Comparison of ENCODE assay signal across 29 cellular contexts in the genomic region with DNA sequence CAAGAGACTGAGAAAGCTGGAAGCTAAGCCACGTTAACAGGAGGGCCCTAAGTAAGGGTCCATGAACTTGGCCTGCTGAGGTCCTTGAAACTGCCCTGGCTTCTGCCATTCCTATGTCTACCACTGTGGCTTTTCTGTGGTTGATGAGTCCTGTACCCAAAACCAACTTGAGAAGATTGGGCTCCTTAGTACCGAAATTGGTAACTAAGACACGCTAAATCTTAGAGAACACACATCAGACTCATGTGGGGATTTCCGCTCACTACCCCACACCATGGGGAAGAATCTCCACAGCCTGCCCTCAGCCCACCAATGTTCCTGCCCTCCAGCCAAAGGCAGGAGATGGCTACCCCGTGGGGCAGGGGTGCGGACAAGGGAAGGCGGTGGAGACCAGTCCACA.
DNase-seq lines count a peak whose midpoint lies in the region; ATAC-seq and TF ChIP-seq lines count a peak whose summit lies in the region.
"Had no signal": no experiment of that assay in that cellular context is flagged by ENCODE, and none has a peak within 500 bp of the region (broad histone marks: within the 10 kb centered on the region; RNA-seq: fewer than 3 reads in every experiment).

No MANE protein-coding gene starts in this region.

- no peaks in the 10 kb centered on the region for H3K79me2 ChIP-seq in GM23338 (replicated peaks; ENCODE audit: insufficient read depth)

- no peak for DNase-seq in activated T-cell treated with anti-CD3 and anti-CD28 coated beads, Interleukin-2, amount 50 U/mL, for 72 hours
- DNase-seq in activated T-cell treated with anti-CD3 and anti-CD28 coated beads for 4 hours (no peak), GM23338 (ENCODE audit: low spot score) (no peak), endodermal cell (no peak), superior temporal gyrus (ENCODE audit: extremely low spot score) (no peak), NCI-H1694 treated with DMSO at 0.1 percent for 48 hours (lab: John Stamatoyannopoulos, UW) (no peak)
- no peak for DNase-seq in stimulated activated effector memory CD8-positive, alpha-beta T cell treated with anti-CD3 and anti-CD28 coated beads, Interleukin-12 subunit alpha, Interleukin-12 subunit beta, amount 100 ng/mL, for 72 hours (ENCODE audit: low spot score in 2 of 2)
- DNase-seq: 8988T; ACHN; BE2C; CD8-positive, alpha-beta memory T cell; DMS 273 treated with DMSO at 0.1 percent for 48 hours; DMS79; EL; GDM1; HCEC 1CT; Karpas-422; NCI-H1092; NCI-H1417 treated with DMSO at 0.1 percent for 48 hours; NCI-H187; NCI-H2081 treated with DMSO at 0.1 percent for 48 hours; NCI-H2171; NCI-H226; NCI-H510A; NCI-H69; SHP77 had no signal

- no peak overlapping the region for H3K4me2 ChIP-seq in GM23338

- peaks cover 30% of the 10 kb centered on the region for H3K27me3 Mint-ChIP-seq in activated T-cell treated with anti-CD3 and anti-CD28 coated beads, Interleukin-2, amount 50 U/mL, for 72 hours (ENCODE audit: low read depth)
- H3K27me3 Mint-ChIP-seq in GM23338 (ENCODE audit: insufficient read depth, low read depth, poor library complexity), result no peaks in the 10 kb centered on the region
- H3K27me3 Mint-ChIP-seq in endodermal cell (ENCODE audit: insufficient read depth), result peaks cover 21% of the 10 kb centered on the region

- no peak overlapping the region for H3K4me3 ChIP-seq in GM23338
- H3K4me3 ChIP-seq in endodermal cell (ENCODE audit: low read length), result no peak overlapping the region

- WGBS in endodermal cell (ENCODE audit: insufficient coverage in 1 of 2, insufficient read length in 1 of 2), 2 experiments, result 92 to 94% methylated on average over 2 to 7 of the region's 7 CpGs

- no peaks in the 10 kb centered on the region for H3K9me3 ChIP-seq in endodermal cell (ENCODE audit: control insufficient read depth, low read length)
- H3K9me3 ChIP-seq: BE2C had no signal

- H3K4me3 Mint-ChIP-seq in activated T-cell treated with anti-CD3 and anti-CD28 coated beads, Interleukin-2, amount 50 U/mL, for 72 hours, result no peak overlapping the region
- H3K4me3 Mint-ChIP-seq in GM23338, result no peak overlapping the region
- no peak overlapping the region for H3K4me3 Mint-ChIP-seq in endodermal cell
- no peak overlapping the region for H3K4me3 Mint-ChIP-seq in stimulated activated effector memory CD8-positive, alpha-beta T cell treated with anti-CD3 and anti-CD28 coated beads, Interleukin-12 subunit alpha, Interleukin-12 subunit beta, amount 100 ng/mL, for 72 hours
- H3K4me3 Mint-ChIP-seq: CD14-positive monocyte; CD8-positive, alpha-beta memory T cell had no signal

- no peaks in the 10 kb centered on the region for H4K20me1 ChIP-seq in GM23338 (replicated peaks; ENCODE audit: insufficient read depth)

- H3K4me1 Mint-ChIP-seq in activated T-cell treated with anti-CD3 and anti-CD28 coated beads, Interleukin-2, amount 50 U/mL, for 72 hours (ENCODE audit: low read depth), result peaks cover 8% of the 10 kb centered on the region
- H3K4me1 Mint-ChIP-seq in GM23338 (peaks cover 6% of the 10 kb centered on the region; the same call in 1 of the 3 replicates), endodermal cell (peaks cover 19% of the 10 kb centered on the region)
- H3K4me1 Mint-ChIP-seq in stimulated activated effector memory CD8-positive, alpha-beta T cell treated with anti-CD3 and anti-CD28 coated beads, Interleukin-12 subunit alpha, Interleukin-12 subunit beta, amount 100 ng/mL, for 72 hours, result peaks cover 7% of the 10 kb centered on the region
- H3K4me1 Mint-ChIP-seq: CD14-positive monocyte had no signal

- H3K36me3 Mint-ChIP-seq in activated T-cell treated with anti-CD3 and anti-CD28 coated beads, Interleukin-2, amount 50 U/mL, for 72 hours (ENCODE audit: insufficient read depth in 2 of 2), result no peaks in the 10 kb centered on the region
- H3K36me3 Mint-ChIP-seq in GM23338 (ENCODE audit: low read depth) (no peaks in the 10 kb centered on the region), endodermal cell (ENCODE audit: low read depth) (no peaks in the 10 kb centered on the region)
- no peaks in the 10 kb centered on the region for H3K36me3 Mint-ChIP-seq in stimulated activated effector memory CD8-positive, alpha-beta T cell treated with anti-CD3 and anti-CD28 coated beads, Interleukin-12 subunit alpha, Interleukin-12 subunit beta, amount 100 ng/mL, for 72 hours
- H3K36me3 Mint-ChIP-seq: CD14-positive monocyte; CD8-positive, alpha-beta memory T cell had no signal

- H3K27ac ChIP-seq in GM23338 (ENCODE audit: low read depth) (no peak overlapping the region), endodermal cell (ENCODE audit: low read depth, low read length) (no peak overlapping the region)
- H3K27ac ChIP-seq: HL-60, RWPE1 had no signal

- no peak overlapping the region for H3K9ac ChIP-seq in endodermal cell (ENCODE audit: extremely low read depth, low read length, poor library complexity, severe bottlenecking)

- H3K27ac Mint-ChIP-seq in activated T-cell treated with anti-CD3 and anti-CD28 coated beads, Interleukin-2, amount 50 U/mL, for 72 hours, result no peak overlapping the region
- H3K27ac Mint-ChIP-seq in GM23338, result no peak overlapping the region
- no peak overlapping the region for H3K27ac Mint-ChIP-seq in endodermal cell
- no peak overlapping the region for H3K27ac Mint-ChIP-seq in stimulated activated effector memory CD8-positive, alpha-beta T cell treated with anti-CD3 and anti-CD28 coated beads, Interleukin-12 subunit alpha, Interleukin-12 subunit beta, amount 100 ng/mL, for 72 hours
- H3K27ac Mint-ChIP-seq: CD8-positive, alpha-beta memory T cell had no signal

- peak; percentile 31 to 74 for ATAC-seq in activated T-cell treated with anti-CD3 and anti-CD28 coated beads, Interleukin-2, amount 50 U/mL, for 72 hours (replicated peaks in 1 of 2)
- ATAC-seq in GM23338, result no peak
- peak; percentile 83 for ATAC-seq in stimulated activated effector memory CD8-positive, alpha-beta T cell treated with anti-CD3 and anti-CD28 coated beads, Interleukin-12 subunit alpha, Interleukin-12 subunit beta, amount 100 ng/mL, for 72 hours

- no peaks in the 10 kb centered on the region for H3K4me1 ChIP-seq in GM23338 (ENCODE audit: insufficient read depth)
- no peaks in the 10 kb centered on the region for H3K4me1 ChIP-seq in endodermal cell (ENCODE audit: control insufficient read depth, insufficient read depth, low read length)
- H3K4me1 ChIP-seq: BE2C had no signal

- peaks cover 5% of the 10 kb centered on the region for H3K9me2 ChIP-seq in GM23338 (ENCODE audit: insufficient read depth)

- no peaks in the 10 kb centered on the region for H3F3A ChIP-seq in GM23338 (replicated peaks; ENCODE audit: low read depth)

- no peaks in the 10 kb centered on the region for H3K9me3 Mint-ChIP-seq in activated T-cell treated with anti-CD3 and anti-CD28 coated beads, Interleukin-2, amount 50 U/mL, for 72 hours
- H3K9me3 Mint-ChIP-seq in GM23338 (no peaks in the 10 kb centered on the region), endodermal cell (no peaks in the 10 kb centered on the region)
- no peaks in the 10 kb centered on the region for H3K9me3 Mint-ChIP-seq in stimulated activated effector memory CD8-positive, alpha-beta T cell treated with anti-CD3 and anti-CD28 coated beads, Interleukin-12 subunit alpha, Interleukin-12 subunit beta, amount 100 ng/mL, for 72 hours
- H3K9me3 Mint-ChIP-seq: CD14-positive monocyte had no signal

- no peaks in the 10 kb centered on the region for H3K27me3 ChIP-seq in GM23338 (ENCODE audit: insufficient read depth)
- H3K27me3 ChIP-seq in endodermal cell (ENCODE audit: control insufficient read depth, insufficient read depth, low read length, poor library complexity, severe bottlenecking), result no peaks in the 10 kb centered on the region

- H3K36me3 ChIP-seq in GM23338 (ENCODE audit: insufficient read depth), result no peaks in the 10 kb centered on the region
- no peaks in the 10 kb centered on the region for H3K36me3 ChIP-seq in endodermal cell (ENCODE audit: control insufficient read depth, insufficient read depth, low read length)
- H3K36me3 ChIP-seq: BE2C had no signal

- TF ChIP-seq CTCF in GM23338 (conservative IDR thresholded peaks at IDR 0.05; ENCODE audit: low read depth in 2 of 2) (no peak), endodermal cell (conservative IDR thresholded peaks at IDR 0.05) (peak; percentile 15)

- H2AFZ ChIP-seq in GM23338, result peak overlapping the region; percentile 61; the same call in 1 of the 2 replicates

TF ChIP-seq in GM23338, 12 proteins besides CTCF, POLR2A, EP300 and RAD21 (continues in another document):
- TF ChIP-seq JUNB (IDR thresholded peaks at IDR 0.05; ENCODE audit: unreplicated experiment) (no peak), POLR2AphosphoS5 (IDR thresholded peaks at IDR 0.05; ENCODE audit: low read depth) (no peak)
